ENCODE assay signal across 20 cellular contexts in genomic region chr11:64372021-64372420, GRCh38. TPM values are rescaled to one million over a fixed set of nuclear protein-coding genes. Genes with fewer than 3 reads are reported as not detected.
DNase-seq lines count a peak whose midpoint lies in the region; ATAC-seq and TF ChIP-seq lines count a peak whose summit lies in the region.
"Had no signal": no experiment of that assay in that cellular context is flagged by ENCODE, and none has a peak within 500 bp of the region (broad histone marks: within the 10 kb centered on the region; RNA-seq: fewer than 3 reads in every experiment).

No MANE protein-coding gene starts in this region.

- H4K20me1 ChIP-seq in BLaER1: no peaks in the 10 kb centered on the region

- H3K27ac ChIP-seq in BLaER1 (peak overlapping the region; percentile 55), RWPE1 (peak overlapping the region; percentile 42), dorsolateral prefrontal cortex (peak overlapping the region in 47 of 59 donors; percentile 4 to 85 (median 52))
- H3K27ac ChIP-seq: SJSA1 had no signal

- H3K36me3 ChIP-seq in BLaER1: peaks cover 37% of the 10 kb centered on the region

- TF ChIP-seq CTCF in RWPE1 (conservative IDR thresholded peaks at IDR 0.05; ENCODE audit: low read depth) (no peak), dorsolateral prefrontal cortex (IDR thresholded peaks at IDR 0.05 in 54 of 56, conservative IDR thresholded peaks at IDR 0.05 in 2 of 56; ENCODE audit: low read depth in 1 of 56, partially characterized antibody in 56 of 56) (no peak)

- H3K9ac ChIP-seq in BLaER1: peak overlapping the region; percentile 15; the same call in 1 of the 2 replicates

- POLR2A ChIA-PET in RWPE1 (lab: Yijun Ruan, JAX; ENCODE audit: low non-redundant PET): interaction anchor here (0.5 kb wide), 1 partner anchor 54 kb away, joined by 3 read pairs; no protein-coding TSS in a partner anchor

- DNase-seq in DMS53 (lab: John Stamatoyannopoulos, UW) (peak; percentile 52), DMS53 treated with DMSO at 0.1 percent for 48 hours (lab: John Stamatoyannopoulos, UW; ENCODE audit: unreplicated experiment) (no peak), RWPE1 (ENCODE audit: low spot score) (no peak), dorsolateral prefrontal cortex (no peak), COLO668 (lab: John Stamatoyannopoulos, UW; ENCODE audit: unreplicated experiment) (no peak)
- DNase-seq: AML-193; Calu3; CD8-positive, alpha-beta memory T cell; HCEC 1CT; Kasumi-1; NCI-H146; NCI-H1930; NCI-H774; SW 1271; T-helper 17 cell had no signal

- no peaks in the 10 kb centered on the region for H3K27me3 ChIP-seq in BLaER1
- H3K27me3 ChIP-seq in dorsolateral prefrontal cortex: no peaks in the 10 kb centered on the region
- H3K27me3 ChIP-seq: SJSA1 had no signal

- CTCF ChIA-PET in RWPE1 (lab: Yijun Ruan, JAX): interaction anchor here (1.0 kb wide), 1 partner anchor 17 kb away, joined by 3 read pairs; no protein-coding TSS in a partner anchor

- intact Hi-C loops in dorsolateral prefrontal cortex (cut with DNase I): no loop called here

- H3K9me3 ChIP-seq in BLaER1: peaks cover 8% of the 10 kb centered on the region

- H3K4me2 ChIP-seq in BLaER1: peak overlapping the region; percentile 89

- peaks cover 56% of the 10 kb centered on the region for H3K4me1 ChIP-seq in BLaER1
- H3K4me1 ChIP-seq: SJSA1 had no signal

- H3K4me3 ChIP-seq in BLaER1 (peak overlapping the region; percentile 46; the same call in 1 of the 2 replicates), dorsolateral prefrontal cortex (peak overlapping the region in 13 of 59 donors; percentile 7 to 68 (median 57))
- H3K4me3 ChIP-seq: SJSA1 had no signal

- ATAC-seq in GM21447 (IDR thresholded peaks at IDR 0.05; ENCODE audit: unreplicated experiment) (no peak), HG03354 (IDR thresholded peaks at IDR 0.05; ENCODE audit: poor library complexity, severe bottlenecking, unreplicated experiment) (no peak)
- ATAC-seq: Right ventricle myocardium inferior, T-helper 17 cell had no signal

RNA-seq across cellular contexts. Expression of gene RPS6KA4, which starts 13.1 kb away (rescaled TPM):
- 10 to 100 TPM; 22.6 to 49.3 (median 33.0) TPM for total RNA-seq in dorsolateral prefrontal cortex

RNA-seq across cellular contexts. Expression of gene CCDC88B, which starts 32.0 kb away (rescaled TPM):
- total RNA-seq in dorsolateral prefrontal cortex: 10 to 100 TPM in 97 of 120 experiments, 1 to 10 TPM in 23; 7.7 to 30.7 (median 13.8) TPM

RNA-seq across cellular contexts. Expression of gene PRDX5, which starts 54.1 kb away (rescaled TPM):
- total RNA-seq in dorsolateral prefrontal cortex: 100 to 1,000 TPM; 101 to 340 (median 208) TPM

RNA-seq across cellular contexts. Expression of gene TRMT112, which starts 54.7 kb away (rescaled TPM):
- 100 to 1,000 TPM in 110 of 120 experiments, 10 to 100 TPM in 10; 72.8 to 158 (median 122) TPM for total RNA-seq in dorsolateral prefrontal cortex
